7 cellular contexts compared by ENCODE assay signal in genomic region chr1:42815938-42816599, GRCh38. TPM values are rescaled to one million over a fixed set of nuclear protein-coding genes. Genes with fewer than 3 reads are reported as not detected.
DNase-seq lines count a peak whose midpoint lies in the region; ATAC-seq and TF ChIP-seq lines count a peak whose summit lies in the region.
"Had no signal": no experiment of that assay in that cellular context is flagged by ENCODE, and none has a peak within 500 bp of the region (broad histone marks: within the 10 kb centered on the region; RNA-seq: fewer than 3 reads in every experiment).

No MANE protein-coding gene starts in this region.

- H3K27ac ChIP-seq in foreskin keratinocyte = no peak overlapping the region
- H3K27ac ChIP-seq in temporal lobe (ENCODE audit: low read depth, low read length) = peak overlapping the region; percentile 78

- no peaks in the 10 kb centered on the region for H3K27me3 ChIP-seq in foreskin keratinocyte

- ATAC-seq in GM21723 (IDR thresholded peaks at IDR 0.05; ENCODE audit: unreplicated experiment) = peak; percentile 9
- peak; percentile 4 for ATAC-seq in foreskin keratinocyte
- ATAC-seq in GM18502 (IDR thresholded peaks at IDR 0.05; ENCODE audit: poor library complexity, unreplicated experiment) = no peak

- TF ChIP-seq CTCF in foreskin keratinocyte (conservative IDR thresholded peaks at IDR 0.05) = no peak

- H3K4me1 ChIP-seq in foreskin keratinocyte = peaks cover 7% of the 10 kb centered on the region

- DNase-seq in SK-N-DZ (ENCODE audit: low spot score) (peak; percentile 27), foreskin keratinocyte (peak in 1 of 2 donors; percentile 32), NCI-H1436 treated with DMSO at 0.1 percent for 48 hours (lab: John Stamatoyannopoulos, UW) (no peak)

RNA-seq across cellular contexts. Expression of gene ERMAP, which starts 0.9 kb away (rescaled TPM):
- 1.2 and 1.3 TPM in 2 replicates for polyA plus RNA-seq in SK-N-DZ (2014; cell fraction: cytosol; rRNA removed)
- polyA plus RNA-seq in SK-N-DZ (2014; cell fraction: nucleus; rRNA removed) = 0.80 and 2.0 TPM in 2 replicates
- total RNA-seq in foreskin keratinocyte = 4.4 and 4.7 TPM in 2 replicates
- 1.8 TPM in 2 replicates for polyA plus RNA-seq in foreskin keratinocyte
- 3.4 TPM for total RNA-seq in temporal lobe

RNA-seq across cellular contexts. Expression of gene SVBP, which starts 1.1 kb away (rescaled TPM):
- polyA plus RNA-seq in SK-N-DZ (2014; cell fraction: cytosol; rRNA removed) = 45.2 and 53.1 TPM in 2 replicates
- 17.9 and 33.6 TPM in 2 replicates for polyA plus RNA-seq in SK-N-DZ (2014; cell fraction: nucleus; rRNA removed)
- total RNA-seq in foreskin keratinocyte = 18.0 and 19.6 TPM in 2 replicates
- 26.3 and 28.3 TPM in 2 replicates for polyA plus RNA-seq in foreskin keratinocyte
- total RNA-seq in temporal lobe = 40.3 TPM

RNA-seq across cellular contexts. Expression of gene ZNF691, which starts 30.3 kb away (rescaled TPM):
- polyA plus RNA-seq in SK-N-DZ (2014; cell fraction: cytosol; rRNA removed) = 16.5 and 18.0 TPM in 2 replicates
- 14.4 and 18.7 TPM in 2 replicates for polyA plus RNA-seq in SK-N-DZ (2014; cell fraction: nucleus; rRNA removed)
- total RNA-seq in foreskin keratinocyte (5.9 and 6.3 TPM in 2 replicates), temporal lobe (5.9 TPM)
- 5.6 and 6.1 TPM in 2 replicates for polyA plus RNA-seq in foreskin keratinocyte

RNA-seq across cellular contexts. Expression of gene TMEM269, which starts 31.3 kb away (rescaled TPM):
- 0.10 and 0.29 TPM in 2 replicates for polyA plus RNA-seq in SK-N-DZ (2014; cell fraction: cytosol; rRNA removed)
- polyA plus RNA-seq in SK-N-DZ (2014; cell fraction: nucleus; rRNA removed) = 0.65 and 0.89 TPM in 2 replicates
- not detected in 2 replicates for total RNA-seq in foreskin keratinocyte
- polyA plus RNA-seq in foreskin keratinocyte = 0.02 TPM in 1 of 2 replicates, not detected in the other
- total RNA-seq in temporal lobe = 0.25 TPM
- total RNA-seq: glomerular endothelial cell had no signal

RNA-seq across cellular contexts. Expression of gene C1orf50, which starts 49.0 kb away (rescaled TPM):
- polyA plus RNA-seq in SK-N-DZ (2014; cell fraction: cytosol; rRNA removed) = 4.2 and 8.7 TPM in 2 replicates
- 3.1 and 7.3 TPM in 2 replicates for polyA plus RNA-seq in SK-N-DZ (2014; cell fraction: nucleus; rRNA removed)
- total RNA-seq in foreskin keratinocyte (4.2 and 4.5 TPM in 2 replicates), temporal lobe (11.1 TPM)
- 7.8 and 8.5 TPM in 2 replicates for polyA plus RNA-seq in foreskin keratinocyte
